8 cellular contexts compared by ENCODE assay signal in the genomic region with DNA sequence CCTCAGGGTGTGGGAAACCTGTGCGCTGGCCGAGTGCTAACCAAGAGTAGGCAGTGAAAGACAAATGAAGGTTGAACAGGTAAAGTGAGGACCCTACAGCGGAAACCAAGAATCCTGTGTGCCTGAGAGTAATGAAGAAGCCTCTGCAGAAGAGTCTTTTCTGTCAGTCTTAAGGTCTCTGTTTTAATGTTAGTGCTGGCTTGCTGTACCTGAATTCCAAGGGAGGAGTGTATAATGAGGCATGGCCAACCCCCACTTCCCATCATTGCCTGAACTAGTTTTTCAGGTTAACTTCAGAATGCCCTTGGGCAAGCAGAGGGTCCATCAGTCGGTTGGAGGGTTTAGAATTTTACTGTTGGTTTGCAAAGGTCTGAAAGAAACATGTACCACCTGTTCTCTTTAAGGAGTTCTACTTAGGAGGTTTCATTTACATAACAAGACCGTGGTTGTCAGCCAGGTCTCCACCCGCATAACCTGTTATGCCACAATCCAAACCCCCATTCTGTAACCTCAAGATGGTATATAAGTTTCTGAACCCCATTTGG. TPM values are rescaled to one million over a fixed set of nuclear protein-coding genes. Genes with fewer than 3 reads are reported as not detected.
DNase-seq lines count a peak whose midpoint lies in the region; ATAC-seq and TF ChIP-seq lines count a peak whose summit lies in the region.

No MANE protein-coding gene starts in this region.

- H3K9me3 ChIP-seq in thoracic aorta: no peaks in the 10 kb centered on the region

- H3K4me3 ChIP-seq in ACC112 (ENCODE audit: low read depth, low read length) (peak overlapping the region; percentile 91), kidney epithelial cell (ENCODE audit: low read depth, low read length) (peak overlapping the region; percentile 84), thoracic aorta (peak overlapping the region; percentile 81)

- peaks cover 8% of the 10 kb centered on the region; the same call in 1 of the 2 replicates for H3K36me3 ChIP-seq in ACC112 (ENCODE audit: insufficient read depth, low read length)
- H3K36me3 ChIP-seq in kidney epithelial cell (ENCODE audit: control insufficient read depth, insufficient read depth, low read length): no peaks in the 10 kb centered on the region
- H3K36me3 ChIP-seq in thoracic aorta: peaks cover 11% of the 10 kb centered on the region

- WGBS in adipose tissue, 3 donors: 2 to 10% (median 9%) methylated on average over 6 of the region's 6 CpGs

- no peaks in the 10 kb centered on the region for H3K27me3 ChIP-seq in ACC112 (ENCODE audit: insufficient read depth, low read length)
- H3K27me3 ChIP-seq in kidney epithelial cell (ENCODE audit: control insufficient read depth, insufficient read depth, low read length): no peaks in the 10 kb centered on the region
- no peaks in the 10 kb centered on the region for H3K27me3 ChIP-seq in thoracic aorta (replicated peaks; ENCODE audit: insufficient read depth)

- peak; percentile 41 for ATAC-seq in GM19035 (IDR thresholded peaks at IDR 0.05; ENCODE audit: unreplicated experiment)
- ATAC-seq in HG03354 (IDR thresholded peaks at IDR 0.05; ENCODE audit: poor library complexity, severe bottlenecking, unreplicated experiment): peak; percentile 38
- ATAC-seq in thoracic aorta (ENCODE audit: insufficient number of reproducible peaks, low FRiP score, low read depth): no peak

- H3K4me1 ChIP-seq in ACC112 (ENCODE audit: control insufficient read depth, insufficient read depth, low read length, unreplicated experiment) (peaks cover 8% of the 10 kb centered on the region), thoracic aorta (ENCODE audit: control insufficient read depth in 1 of 2, low read depth in 2 of 2) (peaks cover 4 to 18% of the 10 kb centered on the region in 2 donors)

- no peak overlapping the region for H3K27ac ChIP-seq in ACC112 (ENCODE audit: low read depth, low read length)
- peak overlapping the region; percentile 59 for H3K27ac ChIP-seq in adipose tissue (ENCODE audit: low read depth, low read length)
- H3K27ac ChIP-seq in thoracic aorta: peak overlapping the region; percentile 87 to 92

- peaks cover 24% of the 10 kb centered on the region for H3K79me2 ChIP-seq in ACC112 (ENCODE audit: control insufficient read depth, insufficient read depth, low read length, unreplicated experiment)

- DNase-seq in kidney epithelial cell (ENCODE audit: low read depth) (no peak), thoracic aorta (ENCODE audit: low spot score) (no peak), cerebellar nuclear complex (lab: John Stamatoyannopoulos, UW) (no peak), GM20000 (ENCODE audit: low spot score) (no peak)

- TF ChIP-seq CTCF in kidney epithelial cell (IDR thresholded peaks at IDR 0.05; ENCODE audit: insufficient read depth, low read length, poor library complexity, severe bottlenecking): no peak
- no peak for TF ChIP-seq CTCF in thoracic aorta (IDR thresholded peaks at IDR 0.05)
- TF ChIP-seq CTCF in GM20000 (IDR thresholded peaks at IDR 0.05; ENCODE audit: extremely low read depth, missing control alignments): no peak

- H2AFZ ChIP-seq in ACC112 (ENCODE audit: low read length, unreplicated experiment): peak overlapping the region; percentile 80

RNA-seq across cellular contexts. Expression of a gene that starts 0.6 kb away (rescaled TPM):
- 10 to 100 TPM; 45.5 to 50.8 (median 45.5) TPM for polyA plus RNA-seq in adipose tissue
- total RNA-seq in kidney epithelial cell (127 TPM in 2 replicates), thoracic aorta (10 to 100 TPM; 50.1 to 71.1 TPM)

RNA-seq across cellular contexts. Expression of a gene that starts 30.9 kb away (rescaled TPM):
- 10 to 100 TPM in 1 of 3 donors, 1 to 10 TPM in 2; 5.2 to 14.2 (median 9.4) TPM for polyA plus RNA-seq in adipose tissue
- total RNA-seq in kidney epithelial cell (20.5 and 21.7 TPM in 2 replicates), thoracic aorta (10 to 100 TPM in 1 of 2 donors, 1 to 10 TPM in 1; 8.0 to 16.6 TPM)

RNA-seq across cellular contexts. Expression of a gene that starts 31.9 kb away (rescaled TPM):
- 100 to 1,000 TPM; 135 to 274 (median 239) TPM for polyA plus RNA-seq in adipose tissue
- 267 and 297 TPM in 2 replicates for total RNA-seq in kidney epithelial cell
- 100 to 1,000 TPM; 143 to 159 TPM for total RNA-seq in thoracic aorta
